In the genomic region with DNA sequence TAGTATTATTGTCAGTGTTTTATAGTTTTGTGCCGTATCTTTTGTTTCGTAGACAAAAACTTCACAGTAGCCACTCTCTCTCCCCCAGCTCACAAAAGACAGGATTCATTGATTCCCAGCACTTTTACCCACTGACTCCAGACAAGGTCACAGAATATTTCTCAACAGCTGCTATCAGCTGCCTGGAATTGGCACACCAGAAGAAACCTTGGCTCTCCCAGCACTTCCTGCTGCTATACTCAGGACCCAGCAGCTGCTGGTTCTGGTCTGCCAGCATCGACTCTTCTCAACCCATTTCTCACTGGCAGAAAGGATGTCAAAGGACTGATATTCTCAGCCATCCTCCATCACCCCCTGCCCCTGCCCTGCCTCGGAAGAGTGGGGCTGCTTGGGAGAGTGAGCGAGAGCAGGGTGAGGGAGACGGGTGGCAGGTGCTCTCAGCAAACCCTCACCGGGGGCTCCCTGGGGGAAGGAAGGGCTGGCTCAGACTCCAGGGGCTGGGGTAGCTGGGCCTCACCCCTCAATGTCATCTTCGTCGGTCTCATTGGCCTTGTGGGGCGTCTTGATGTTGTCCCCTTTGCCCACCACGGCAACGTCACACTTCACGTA, we compare ENCODE assay signal across 2 cellular contexts.
TF ChIP-seq lines count a peak whose summit lies in the region.

No MANE protein-coding gene starts in this region.

TF ChIP-seq in IMR-90, 13 proteins besides CTCF, POLR2A, EP300 and RAD21 (continued from another document):
- TF ChIP-seq, protein P1, sequence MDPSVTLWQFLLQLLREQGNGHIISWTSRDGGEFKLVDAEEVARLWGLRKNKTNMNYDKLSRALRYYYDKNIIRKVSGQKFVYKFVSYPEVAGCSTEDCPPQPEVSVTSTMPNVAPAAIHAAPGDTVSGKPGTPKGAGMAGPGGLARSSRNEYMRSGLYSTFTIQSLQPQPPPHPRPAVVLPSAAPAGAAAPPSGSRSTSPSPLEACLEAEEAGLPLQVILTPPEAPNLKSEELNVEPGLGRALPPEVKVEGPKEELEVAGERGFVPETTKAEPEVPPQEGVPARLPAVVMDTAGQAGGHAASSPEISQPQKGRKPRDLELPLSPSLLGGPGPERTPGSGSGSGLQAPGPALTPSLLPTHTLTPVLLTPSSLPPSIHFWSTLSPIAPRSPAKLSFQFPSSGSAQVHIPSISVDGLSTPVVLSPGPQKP (IDR thresholded peaks at IDR 0.05; ENCODE audit: borderline replicate concordance, low read depth, low read length) = no peak
- TF ChIP-seq, protein P2, sequence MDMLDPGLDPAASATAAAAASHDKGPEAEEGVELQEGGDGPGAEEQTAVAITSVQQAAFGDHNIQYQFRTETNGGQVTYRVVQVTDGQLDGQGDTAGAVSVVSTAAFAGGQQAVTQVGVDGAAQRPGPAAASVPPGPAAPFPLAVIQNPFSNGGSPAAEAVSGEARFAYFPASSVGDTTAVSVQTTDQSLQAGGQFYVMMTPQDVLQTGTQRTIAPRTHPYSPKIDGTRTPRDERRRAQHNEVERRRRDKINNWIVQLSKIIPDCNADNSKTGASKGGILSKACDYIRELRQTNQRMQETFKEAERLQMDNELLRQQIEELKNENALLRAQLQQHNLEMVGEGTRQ (IDR thresholded peaks at IDR 0.05; ENCODE audit: low read depth, low read length) = no peak
- TF ChIP-seq CHD1 (IDR thresholded peaks at IDR 0.05; ENCODE audit: low read depth, low read length) (no peak), MXI1 (IDR thresholded peaks at IDR 0.05; ENCODE audit: borderline replicate concordance, low read depth, low read length) (no peak), FOS (IDR thresholded peaks at IDR 0.05; ENCODE audit: low read depth, low read length) (no peak), CEBPB (IDR thresholded peaks at IDR 0.05; ENCODE audit: low read depth, low read length) (no peak), NFE2L2 (IDR thresholded peaks at IDR 0.05; ENCODE audit: low read depth, low read length) (no peak), RFX5 (IDR thresholded peaks at IDR 0.05; ENCODE audit: low read depth, low read length) (no peak), SMC3 (IDR thresholded peaks at IDR 0.05; ENCODE audit: low read depth, low read length) (no peak), RCOR1 (IDR thresholded peaks at IDR 0.05; ENCODE audit: insufficient replicate concordance, low read length) (no peak), BHLHE40 (IDR thresholded peaks at IDR 0.05; ENCODE audit: low read depth, low read length) (no peak), MAZ (IDR thresholded peaks at IDR 0.05; ENCODE audit: borderline replicate concordance, low read depth, low read length) (no peak)

TF ChIP-seq in WTC11, 78 proteins besides CTCF, POLR2A, EP300 and RAD21:
- TF ChIP-seq, protein P3, sequence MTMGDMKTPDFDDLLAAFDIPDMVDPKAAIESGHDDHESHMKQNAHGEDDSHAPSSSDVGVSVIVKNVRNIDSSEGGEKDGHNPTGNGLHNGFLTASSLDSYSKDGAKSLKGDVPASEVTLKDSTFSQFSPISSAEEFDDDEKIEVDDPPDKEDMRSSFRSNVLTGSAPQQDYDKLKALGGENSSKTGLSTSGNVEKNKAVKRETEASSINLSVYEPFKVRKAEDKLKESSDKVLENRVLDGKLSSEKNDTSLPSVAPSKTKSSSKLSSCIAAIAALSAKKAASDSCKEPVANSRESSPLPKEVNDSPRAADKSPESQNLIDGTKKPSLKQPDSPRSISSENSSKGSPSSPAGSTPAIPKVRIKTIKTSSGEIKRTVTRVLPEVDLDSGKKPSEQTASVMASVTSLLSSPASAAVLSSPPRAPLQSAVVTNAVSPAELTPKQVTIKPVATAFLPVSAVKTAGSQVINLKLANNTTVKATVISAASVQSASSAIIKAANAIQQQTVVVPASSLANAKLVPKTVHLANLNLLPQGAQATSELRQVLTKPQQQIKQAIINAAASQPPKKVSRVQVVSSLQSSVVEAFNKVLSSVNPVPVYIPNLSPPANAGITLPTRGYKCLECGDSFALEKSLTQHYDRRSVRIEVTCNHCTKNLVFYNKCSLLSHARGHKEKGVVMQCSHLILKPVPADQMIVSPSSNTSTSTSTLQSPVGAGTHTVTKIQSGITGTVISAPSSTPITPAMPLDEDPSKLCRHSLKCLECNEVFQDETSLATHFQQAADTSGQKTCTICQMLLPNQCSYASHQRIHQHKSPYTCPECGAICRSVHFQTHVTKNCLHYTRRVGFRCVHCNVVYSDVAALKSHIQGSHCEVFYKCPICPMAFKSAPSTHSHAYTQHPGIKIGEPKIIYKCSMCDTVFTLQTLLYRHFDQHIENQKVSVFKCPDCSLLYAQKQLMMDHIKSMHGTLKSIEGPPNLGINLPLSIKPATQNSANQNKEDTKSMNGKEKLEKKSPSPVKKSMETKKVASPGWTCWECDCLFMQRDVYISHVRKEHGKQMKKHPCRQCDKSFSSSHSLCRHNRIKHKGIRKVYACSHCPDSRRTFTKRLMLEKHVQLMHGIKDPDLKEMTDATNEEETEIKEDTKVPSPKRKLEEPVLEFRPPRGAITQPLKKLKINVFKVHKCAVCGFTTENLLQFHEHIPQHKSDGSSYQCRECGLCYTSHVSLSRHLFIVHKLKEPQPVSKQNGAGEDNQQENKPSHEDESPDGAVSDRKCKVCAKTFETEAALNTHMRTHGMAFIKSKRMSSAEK (CRISPR knock-in tag; IDR thresholded peaks at IDR 0.05; ENCODE audit: borderline replicate concordance) = no peak
- no peak for TF ChIP-seq ZNF423 (CRISPR knock-in tag; IDR thresholded peaks at IDR 0.05)
- TF ChIP-seq, protein P4, sequence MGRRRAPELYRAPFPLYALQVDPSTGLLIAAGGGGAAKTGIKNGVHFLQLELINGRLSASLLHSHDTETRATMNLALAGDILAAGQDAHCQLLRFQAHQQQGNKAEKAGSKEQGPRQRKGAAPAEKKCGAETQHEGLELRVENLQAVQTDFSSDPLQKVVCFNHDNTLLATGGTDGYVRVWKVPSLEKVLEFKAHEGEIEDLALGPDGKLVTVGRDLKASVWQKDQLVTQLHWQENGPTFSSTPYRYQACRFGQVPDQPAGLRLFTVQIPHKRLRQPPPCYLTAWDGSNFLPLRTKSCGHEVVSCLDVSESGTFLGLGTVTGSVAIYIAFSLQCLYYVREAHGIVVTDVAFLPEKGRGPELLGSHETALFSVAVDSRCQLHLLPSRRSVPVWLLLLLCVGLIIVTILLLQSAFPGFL (CRISPR knock-in tag; IDR thresholded peaks at IDR 0.05; ENCODE audit: borderline replicate concordance) = no peak
- no peak for TF ChIP-seq TEAD1 (CRISPR knock-in tag; IDR thresholded peaks at IDR 0.05)
- TF ChIP-seq, protein P5, sequence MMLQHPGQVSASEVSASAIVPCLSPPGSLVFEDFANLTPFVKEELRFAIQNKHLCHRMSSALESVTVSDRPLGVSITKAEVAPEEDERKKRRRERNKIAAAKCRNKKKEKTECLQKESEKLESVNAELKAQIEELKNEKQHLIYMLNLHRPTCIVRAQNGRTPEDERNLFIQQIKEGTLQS (CRISPR knock-in tag; conservative IDR thresholded peaks at IDR 0.05) = no peak
- TF ChIP-seq NFYB (CRISPR knock-in tag; conservative IDR thresholded peaks at IDR 0.05; ENCODE audit: low read depth) = no peak
- TF ChIP-seq ZNF671 (CRISPR knock-in tag; IDR thresholded peaks at IDR 0.05) = no peak
- TF ChIP-seq, protein P6, sequence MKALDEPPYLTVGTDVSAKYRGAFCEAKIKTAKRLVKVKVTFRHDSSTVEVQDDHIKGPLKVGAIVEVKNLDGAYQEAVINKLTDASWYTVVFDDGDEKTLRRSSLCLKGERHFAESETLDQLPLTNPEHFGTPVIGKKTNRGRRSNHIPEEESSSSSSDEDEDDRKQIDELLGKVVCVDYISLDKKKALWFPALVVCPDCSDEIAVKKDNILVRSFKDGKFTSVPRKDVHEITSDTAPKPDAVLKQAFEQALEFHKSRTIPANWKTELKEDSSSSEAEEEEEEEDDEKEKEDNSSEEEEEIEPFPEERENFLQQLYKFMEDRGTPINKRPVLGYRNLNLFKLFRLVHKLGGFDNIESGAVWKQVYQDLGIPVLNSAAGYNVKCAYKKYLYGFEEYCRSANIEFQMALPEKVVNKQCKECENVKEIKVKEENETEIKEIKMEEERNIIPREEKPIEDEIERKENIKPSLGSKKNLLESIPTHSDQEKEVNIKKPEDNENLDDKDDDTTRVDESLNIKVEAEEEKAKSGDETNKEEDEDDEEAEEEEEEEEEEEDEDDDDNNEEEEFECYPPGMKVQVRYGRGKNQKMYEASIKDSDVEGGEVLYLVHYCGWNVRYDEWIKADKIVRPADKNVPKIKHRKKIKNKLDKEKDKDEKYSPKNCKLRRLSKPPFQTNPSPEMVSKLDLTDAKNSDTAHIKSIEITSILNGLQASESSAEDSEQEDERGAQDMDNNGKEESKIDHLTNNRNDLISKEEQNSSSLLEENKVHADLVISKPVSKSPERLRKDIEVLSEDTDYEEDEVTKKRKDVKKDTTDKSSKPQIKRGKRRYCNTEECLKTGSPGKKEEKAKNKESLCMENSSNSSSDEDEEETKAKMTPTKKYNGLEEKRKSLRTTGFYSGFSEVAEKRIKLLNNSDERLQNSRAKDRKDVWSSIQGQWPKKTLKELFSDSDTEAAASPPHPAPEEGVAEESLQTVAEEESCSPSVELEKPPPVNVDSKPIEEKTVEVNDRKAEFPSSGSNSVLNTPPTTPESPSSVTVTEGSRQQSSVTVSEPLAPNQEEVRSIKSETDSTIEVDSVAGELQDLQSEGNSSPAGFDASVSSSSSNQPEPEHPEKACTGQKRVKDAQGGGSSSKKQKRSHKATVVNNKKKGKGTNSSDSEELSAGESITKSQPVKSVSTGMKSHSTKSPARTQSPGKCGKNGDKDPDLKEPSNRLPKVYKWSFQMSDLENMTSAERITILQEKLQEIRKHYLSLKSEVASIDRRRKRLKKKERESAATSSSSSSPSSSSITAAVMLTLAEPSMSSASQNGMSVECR (CRISPR knock-in tag; IDR thresholded peaks at IDR 0.05; ENCODE audit: borderline replicate concordance) = no peak
- TF ChIP-seq, protein P7, sequence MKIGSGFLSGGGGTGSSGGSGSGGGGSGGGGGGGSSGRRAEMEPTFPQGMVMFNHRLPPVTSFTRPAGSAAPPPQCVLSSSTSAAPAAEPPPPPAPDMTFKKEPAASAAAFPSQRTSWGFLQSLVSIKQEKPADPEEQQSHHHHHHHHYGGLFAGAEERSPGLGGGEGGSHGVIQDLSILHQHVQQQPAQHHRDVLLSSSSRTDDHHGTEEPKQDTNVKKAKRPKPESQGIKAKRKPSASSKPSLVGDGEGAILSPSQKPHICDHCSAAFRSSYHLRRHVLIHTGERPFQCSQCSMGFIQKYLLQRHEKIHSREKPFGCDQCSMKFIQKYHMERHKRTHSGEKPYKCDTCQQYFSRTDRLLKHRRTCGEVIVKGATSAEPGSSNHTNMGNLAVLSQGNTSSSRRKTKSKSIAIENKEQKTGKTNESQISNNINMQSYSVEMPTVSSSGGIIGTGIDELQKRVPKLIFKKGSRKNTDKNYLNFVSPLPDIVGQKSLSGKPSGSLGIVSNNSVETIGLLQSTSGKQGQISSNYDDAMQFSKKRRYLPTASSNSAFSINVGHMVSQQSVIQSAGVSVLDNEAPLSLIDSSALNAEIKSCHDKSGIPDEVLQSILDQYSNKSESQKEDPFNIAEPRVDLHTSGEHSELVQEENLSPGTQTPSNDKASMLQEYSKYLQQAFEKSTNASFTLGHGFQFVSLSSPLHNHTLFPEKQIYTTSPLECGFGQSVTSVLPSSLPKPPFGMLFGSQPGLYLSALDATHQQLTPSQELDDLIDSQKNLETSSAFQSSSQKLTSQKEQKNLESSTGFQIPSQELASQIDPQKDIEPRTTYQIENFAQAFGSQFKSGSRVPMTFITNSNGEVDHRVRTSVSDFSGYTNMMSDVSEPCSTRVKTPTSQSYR (CRISPR knock-in tag; IDR thresholded peaks at IDR 0.05) = no peak
- TF ChIP-seq ETV6 (CRISPR knock-in tag; IDR thresholded peaks at IDR 0.05) = no peak
- TF ChIP-seq, protein P2 (CRISPR knock-in tag; IDR thresholded peaks at IDR 0.05) = no peak
